7 cellular contexts compared by ENCODE assay signal in the genomic region with DNA sequence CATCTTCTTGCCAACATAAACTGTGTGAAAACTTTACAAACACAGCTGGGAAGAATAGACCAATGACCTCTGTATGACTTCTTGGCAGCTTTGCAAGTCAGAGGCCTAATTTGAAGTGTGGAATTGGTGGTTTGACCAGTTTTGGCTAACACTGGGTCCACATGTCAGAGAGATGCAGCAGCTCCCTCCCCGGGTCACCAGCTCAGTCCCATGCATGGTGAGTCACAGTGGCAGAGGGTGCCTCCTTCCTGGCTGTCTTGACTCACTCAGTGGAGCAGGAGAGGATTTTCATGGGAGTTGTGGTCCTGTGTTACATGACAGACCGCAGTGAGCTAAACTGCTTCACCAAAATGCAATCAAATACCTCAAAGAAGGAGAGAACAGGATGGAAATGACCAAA. TPM values are rescaled to one million over a fixed set of nuclear protein-coding genes. Genes with fewer than 3 reads are reported as not detected.
DNase-seq lines count a peak whose midpoint lies in the region; ATAC-seq and TF ChIP-seq lines count a peak whose summit lies in the region.

No MANE protein-coding gene starts in this region.

- H3K36me3 ChIP-seq in ovary, result no peaks in the 10 kb centered on the region

- peak; percentile 46 for ATAC-seq in GM19395 (IDR thresholded peaks at IDR 0.05; ENCODE audit: unreplicated experiment)
- ATAC-seq in HG03575 (IDR thresholded peaks at IDR 0.05; ENCODE audit: extremely low read depth, insufficient number of reproducible peaks, low FRiP score, unreplicated experiment), result peak; percentile 31
- ATAC-seq in stimulated activated naive CD8-positive, alpha-beta T cell treated with anti-CD3 and anti-CD28 coated beads, Interleukin-15, Interleukin-2, amounts not matched to agents 100 U/mL and 50 U/mL, for 24 hours, result peak; percentile 63
- ATAC-seq in HG03159 (IDR thresholded peaks at IDR 0.05; ENCODE audit: unreplicated experiment), result no peak

- peaks cover 1% of the 10 kb centered on the region for H3K4me1 ChIP-seq in ovary (ENCODE audit: insufficient read depth)

- whole genome bisulfite sequencing in ovary, 3 donors, result 42 to 61% (median 57%) methylated on average over 2 of the region's 2 CpGs

- H3K4me3 ChIP-seq in choroid plexus epithelial cell (ENCODE audit: low read depth, low read length), result no peak overlapping the region
- H3K4me3 ChIP-seq in ovary, result no peak overlapping the region

- TF ChIP-seq POLR2A in ovary (IDR thresholded peaks at IDR 0.05), result no peak

- TF ChIP-seq CTCF in choroid plexus epithelial cell (conservative IDR thresholded peaks at IDR 0.05; ENCODE audit: low read depth, low read length), result no peak
- TF ChIP-seq CTCF in ovary (IDR thresholded peaks at IDR 0.05), result no peak

- H3K9me3 ChIP-seq in ovary, result no peaks in the 10 kb centered on the region

- no peaks in the 10 kb centered on the region for H3K27me3 ChIP-seq in ovary

- DNase-seq in choroid plexus epithelial cell (ENCODE audit: low read depth) (peak; percentile 88), NCI-H446 (lab: John Stamatoyannopoulos, UW) (no peak), ovary (no peak)
- DNase-seq in stimulated activated naive CD8-positive, alpha-beta T cell treated with anti-CD3 and anti-CD28 coated beads, Interleukin-15, Interleukin-2, amounts not matched to agents 100 U/mL and 50 U/mL, for 24 hours, result no peak

- H3K27ac ChIP-seq in ovary, result no peak overlapping the region

- TF ChIP-seq EP300 in ovary (IDR thresholded peaks at IDR 0.05), result no peak

- intact Hi-C loops in ovary (cut with DNase I), result no loop called here

RNA-seq across cellular contexts. Expression of gene STARD3NL, which starts 8.2 kb away (rescaled TPM):
- total RNA-seq in ovary, result 10 to 100 TPM; 24.4 to 44.3 (median 35.3) TPM
- 10 to 100 TPM; 35.7 to 50.1 TPM for polyA plus RNA-seq in ovary
